1 cellular context compared by ENCODE assay signal in genomic region chr16:8865145-8865882, GRCh38.
TF ChIP-seq lines count a peak whose summit lies in the region.

No MANE protein-coding gene starts in this region.

TF ChIP-seq in GM12878, 131 proteins besides CTCF, POLR2A, EP300 and RAD21 (continued from another document):
- TF ChIP-seq E4F1 (IDR thresholded peaks at IDR 0.05; ENCODE audit: borderline replicate concordance, partially characterized antibody) (no peak), USF1 (IDR thresholded peaks at IDR 0.05; ENCODE audit: borderline replicate concordance, extremely low read length, insufficient read depth, low read depth, low read length) (no peak), SIN3A (IDR thresholded peaks at IDR 0.05; ENCODE audit: low read depth, low read length) (no peak), ELK1 (IDR thresholded peaks at IDR 0.05; ENCODE audit: low read depth, low read length) (no peak), PAX5 (IDR thresholded peaks at IDR 0.05; ENCODE audit: borderline replicate concordance, low read depth, low read length) (no peak), NR2C2 (IDR thresholded peaks at IDR 0.05; ENCODE audit: borderline replicate concordance, control insufficient read depth, insufficient read length, low read depth) (no peak), SREBF1 (IDR thresholded peaks at IDR 0.05; ENCODE audit: low read length) (no peak), IRF4 (IDR thresholded peaks at IDR 0.05; ENCODE audit: low read depth, low read length) (no peak), NFYA (IDR thresholded peaks at IDR 0.05; ENCODE audit: borderline replicate concordance, low read depth, low read length) (no peak), CBX3 (IDR thresholded peaks at IDR 0.05; ENCODE audit: borderline replicate concordance, low read depth) (no peak), MAX (IDR thresholded peaks at IDR 0.05; ENCODE audit: low read depth, low read length) (no peak), ZNF207 (IDR thresholded peaks at IDR 0.05; ENCODE audit: borderline replicate concordance) (no peak), TCF12 (IDR thresholded peaks at IDR 0.05; ENCODE audit: low read depth, low read length) (no peak), RB1 (IDR thresholded peaks at IDR 0.05; ENCODE audit: borderline replicate concordance) (no peak)
- TF ChIP-seq, protein P1, sequence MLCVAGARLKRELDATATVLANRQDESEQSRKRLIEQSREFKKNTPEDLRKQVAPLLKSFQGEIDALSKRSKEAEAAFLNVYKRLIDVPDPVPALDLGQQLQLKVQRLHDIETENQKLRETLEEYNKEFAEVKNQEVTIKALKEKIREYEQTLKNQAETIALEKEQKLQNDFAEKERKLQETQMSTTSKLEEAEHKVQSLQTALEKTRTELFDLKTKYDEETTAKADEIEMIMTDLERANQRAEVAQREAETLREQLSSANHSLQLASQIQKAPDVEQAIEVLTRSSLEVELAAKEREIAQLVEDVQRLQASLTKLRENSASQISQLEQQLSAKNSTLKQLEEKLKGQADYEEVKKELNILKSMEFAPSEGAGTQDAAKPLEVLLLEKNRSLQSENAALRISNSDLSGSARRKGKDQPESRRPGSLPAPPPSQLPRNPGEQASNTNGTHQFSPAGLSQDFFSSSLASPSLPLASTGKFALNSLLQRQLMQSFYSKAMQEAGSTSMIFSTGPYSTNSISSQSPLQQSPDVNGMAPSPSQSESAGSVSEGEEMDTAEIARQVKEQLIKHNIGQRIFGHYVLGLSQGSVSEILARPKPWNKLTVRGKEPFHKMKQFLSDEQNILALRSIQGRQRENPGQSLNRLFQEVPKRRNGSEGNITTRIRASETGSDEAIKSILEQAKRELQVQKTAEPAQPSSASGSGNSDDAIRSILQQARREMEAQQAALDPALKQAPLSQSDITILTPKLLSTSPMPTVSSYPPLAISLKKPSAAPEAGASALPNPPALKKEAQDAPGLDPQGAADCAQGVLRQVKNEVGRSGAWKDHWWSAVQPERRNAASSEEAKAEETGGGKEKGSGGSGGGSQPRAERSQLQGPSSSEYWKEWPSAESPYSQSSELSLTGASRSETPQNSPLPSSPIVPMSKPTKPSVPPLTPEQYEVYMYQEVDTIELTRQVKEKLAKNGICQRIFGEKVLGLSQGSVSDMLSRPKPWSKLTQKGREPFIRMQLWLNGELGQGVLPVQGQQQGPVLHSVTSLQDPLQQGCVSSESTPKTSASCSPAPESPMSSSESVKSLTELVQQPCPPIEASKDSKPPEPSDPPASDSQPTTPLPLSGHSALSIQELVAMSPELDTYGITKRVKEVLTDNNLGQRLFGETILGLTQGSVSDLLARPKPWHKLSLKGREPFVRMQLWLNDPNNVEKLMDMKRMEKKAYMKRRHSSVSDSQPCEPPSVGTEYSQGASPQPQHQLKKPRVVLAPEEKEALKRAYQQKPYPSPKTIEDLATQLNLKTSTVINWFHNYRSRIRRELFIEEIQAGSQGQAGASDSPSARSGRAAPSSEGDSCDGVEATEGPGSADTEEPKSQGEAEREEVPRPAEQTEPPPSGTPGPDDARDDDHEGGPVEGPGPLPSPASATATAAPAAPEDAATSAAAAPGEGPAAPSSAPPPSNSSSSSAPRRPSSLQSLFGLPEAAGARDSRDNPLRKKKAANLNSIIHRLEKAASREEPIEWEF (IDR thresholded peaks at IDR 0.05; ENCODE audit: insufficient replicate concordance, low read depth, low read length) = no peak
